In the genomic region with DNA sequence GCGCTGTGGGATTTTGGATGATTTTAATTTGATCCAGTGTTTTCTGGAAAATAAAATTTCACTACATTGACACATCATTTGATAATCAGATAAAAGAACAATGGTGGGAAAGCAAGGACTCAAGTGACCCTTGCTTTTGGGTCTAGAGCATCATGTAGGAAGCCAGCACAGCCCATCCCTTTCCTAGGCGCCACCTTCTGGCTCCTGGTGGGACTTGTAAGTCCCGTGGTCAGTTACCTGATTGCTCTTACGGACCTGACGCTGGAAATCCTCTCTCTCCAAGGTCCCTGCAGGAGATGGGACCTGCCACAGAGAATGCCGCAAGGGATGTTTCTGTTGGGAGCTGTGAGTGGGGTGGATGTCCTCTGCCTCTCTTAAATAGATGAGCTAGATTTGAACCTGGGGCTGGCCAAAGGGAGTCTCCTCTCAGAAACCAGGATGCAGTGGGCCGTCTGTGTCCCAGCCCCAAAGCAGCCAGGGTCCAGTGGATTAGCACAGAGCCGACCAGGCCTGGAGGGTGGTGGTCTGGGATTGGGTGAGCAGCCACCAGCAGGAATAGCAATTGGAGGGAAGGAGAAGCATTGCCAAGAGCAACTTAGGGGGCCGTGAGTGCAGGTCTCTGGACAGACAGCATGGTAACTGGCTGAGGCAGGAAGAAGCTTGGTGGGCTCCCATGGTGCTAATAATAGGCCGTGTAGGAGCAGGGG, we compare ENCODE assay signal across 8 cellular contexts. TPM values are rescaled to one million over a fixed set of nuclear protein-coding genes. Genes with fewer than 3 reads are reported as not detected.
A peak's percentile ranks its signal among the peaks of the same experiment; 100 is the strongest.
DNase-seq lines count a peak whose midpoint lies in the region; ATAC-seq and TF ChIP-seq lines count a peak whose summit lies in the region.

No MANE protein-coding gene starts in this region.

- H3K4me3 ChIP-seq in WERI-Rb-1 (ENCODE audit: low read depth, low read length) = no peak overlapping the region

- TF ChIP-seq CTCF in C4-2B (conservative IDR thresholded peaks at IDR 0.05) (peak; percentile 83), WERI-Rb-1 (IDR thresholded peaks at IDR 0.05; ENCODE audit: low read depth, low read length) (peak; percentile 92)

- H3K27ac ChIP-seq in C4-2B (no peak overlapping the region), WERI-Rb-1 (no peak overlapping the region)

- no peaks in the 10 kb centered on the region for H3K27me3 ChIP-seq in WERI-Rb-1 (ENCODE audit: insufficient read depth, low read depth, severe bottlenecking)

- ATAC-seq in GM18520 (IDR thresholded peaks at IDR 0.05; ENCODE audit: unreplicated experiment) (no peak), GM21526 (IDR thresholded peaks at IDR 0.05; ENCODE audit: low FRiP score, unreplicated experiment) (no peak)

- no peaks in the 10 kb centered on the region for H3K9me3 ChIP-seq in WERI-Rb-1 (ENCODE audit: severe bottlenecking)

- DNase-seq in H4 (ENCODE audit: low spot score) = peak; percentile 15
- peak; percentile 78 for DNase-seq in WERI-Rb-1
- peak; percentile 48 for DNase-seq in kidney tubule cell (ENCODE audit: low spot score)
- DNase-seq in stimulated activated naive CD4-positive, alpha-beta T cell treated with Interleukin-2 at 50 U/mL for 16 hours (lab: John Stamatoyannopoulos, UW) = no peak
- no peak for DNase-seq in Ammon's horn (ENCODE audit: low spot score)

- no peaks in the 10 kb centered on the region for H3K36me3 ChIP-seq in WERI-Rb-1

RNA-seq across cellular contexts. Expression of gene TIMP3, which starts 21.7 kb away (rescaled TPM):
- total RNA-seq in H4 (2014; rRNA removed; shearing (Covaris generic)) = 22.8 and 25.5 TPM in 2 replicates

Comparison
In these comparisons a context has a peak if more than half of its experiments do, and no peak if none do; other contexts are left out.
1. DNase-seq: peak in H4 (single experiment), WERI-Rb-1 (single experiment) and kidney tubule cell (single experiment); none in stimulated activated naive CD4-positive, alpha-beta T cell treated with Interleukin-2 at 50 U/mL for 16 hours (single experiment) and Ammon's horn (single experiment).